ENCODE assay signal across 8 cellular contexts in genomic region chr5:131068893-131069643, GRCh38.
DNase-seq lines count a peak whose midpoint lies in the region; ATAC-seq and TF ChIP-seq lines count a peak whose summit lies in the region.

No MANE protein-coding gene starts in this region.

- intact Hi-C loops in ovary (cut with DNase I), result no loop called here

- H3K27ac ChIP-seq in ovary, result no peak overlapping the region

- H3K4me1 ChIP-seq in ovary (ENCODE audit: insufficient read depth), result no peaks in the 10 kb centered on the region

- TF ChIP-seq POLR2A in ovary (IDR thresholded peaks at IDR 0.05), result no peak

- peaks cover 40 to 54% (median 45%) of the 10 kb centered on the region in 3 donors for H3K4me1 Mint-ChIP-seq in naive B cell

- TF ChIP-seq CTCF in ovary (IDR thresholded peaks at IDR 0.05), result no peak

- TF ChIP-seq EP300 in ovary (IDR thresholded peaks at IDR 0.05), result no peak

- no peaks in the 10 kb centered on the region for H3K9me3 ChIP-seq in ovary

- no peaks in the 10 kb centered on the region for H3K27me3 ChIP-seq in ovary

- H3K4me3 ChIP-seq in ovary, result no peak overlapping the region

- H3K36me3 ChIP-seq in ovary, result no peaks in the 10 kb centered on the region

- peak overlapping the region in 3 of 6 donors; percentile 3 to 77 (median 24) for H3K27ac Mint-ChIP-seq in naive B cell

- no peaks in the 10 kb centered on the region for H3K27me3 Mint-ChIP-seq in naive B cell

- WGBS in ovary, 3 donors, result 52 to 57% (median 53%) methylated on average over 2 of the region's 2 CpGs

- H3K36me3 Mint-ChIP-seq in naive B cell, result peaks cover 24 to 42% of the 10 kb centered on the region in 2 donors

- DNase-seq in activated gamma-delta T cell treated with Interleukin-2 at 50 U/mL for 16 hours, result peak; percentile 60
- DNase-seq in activated gamma-delta T cell (lab: John Stamatoyannopoulos, UW), result no peak
- DNase-seq in activated T-cell treated with anti-CD3 and anti-CD28 coated beads for 4 hours, result peak; percentile 11
- peak; percentile 20 for DNase-seq in naive B cell
- DNase-seq in ovary, result no peak
- no peak for DNase-seq in KBM-7
- DNase-seq in HCEC 1CT, result no peak

- peak overlapping the region in 7 of 8 donors; percentile 30 to 82 (median 68) for H3K4me3 Mint-ChIP-seq in naive B cell

- ATAC-seq in HG03439 (IDR thresholded peaks at IDR 0.05; ENCODE audit: unreplicated experiment), result peak; percentile 83
- ATAC-seq in naive B cell (ENCODE audit: low read depth in 2 of 2), result peak; percentile 69 to 79

- in situ Hi-C loops in KBM-7 (cut with MboI; ENCODE audit: low pct_unique_long_range_greater_than_20kb, low sequenced_read_pairs), result no loop called here

- peaks cover 21 to 45% (median 34%) of the 10 kb centered on the region in 7 donors for H3K9me3 Mint-ChIP-seq in naive B cell

Comparison
In these comparisons a context has a peak if more than half of its experiments do, and no peak if none do; other contexts are left out.
1. DNase-seq: peak in activated gamma-delta T cell treated with Interleukin-2 at 50 U/mL for 16 hours (single experiment), activated T-cell treated with anti-CD3 and anti-CD28 coated beads for 4 hours (single experiment) and naive B cell (single experiment); none in activated gamma-delta T cell (single experiment), ovary (0 of 5), KBM-7 (single experiment) and HCEC 1CT (single experiment).